1 cellular context compared by ENCODE assay signal in genomic region chr16:75458029-75458428, GRCh38.
TF ChIP-seq lines count a peak whose summit lies in the region.

No MANE protein-coding gene starts in this region.

TF ChIP-seq in HEK293, 187 proteins besides CTCF, POLR2A, EP300 and RAD21 (continued from another document):
- TF ChIP-seq ZBTB26 (tag by site-specific recombination; optimal IDR thresholded peaks at IDR 0.05) = no peak
- peak; percentile 56; the same call in 1 of the 2 replicates for TF ChIP-seq ZBTB44 (tag by site-specific recombination; IDR thresholded peaks at IDR 0.05)
- peak; percentile 65 for TF ChIP-seq ZXDB (tag by site-specific recombination; IDR thresholded peaks at IDR 0.05)
- TF ChIP-seq FEZF1 (tag by site-specific recombination; IDR thresholded peaks at IDR 0.05) = peak; percentile 75; the same call in 1 of the 2 replicates
- 0 out of 2 replicates have a peak, but pooled peaks have one; percentile 26 for TF ChIP-seq WT1 (tag by site-specific recombination; IDR thresholded peaks at IDR 0.05)
- TF ChIP-seq PATZ1 (tag by site-specific recombination; IDR thresholded peaks at IDR 0.05) = no peak
- no peak for TF ChIP-seq ZNF624 (tag by site-specific recombination; IDR thresholded peaks at IDR 0.05)
- TF ChIP-seq REST (tag by site-specific recombination; IDR thresholded peaks at IDR 0.05) = no peak
- 0 out of 2 replicates have a peak, but pooled peaks have one; percentile 21 for TF ChIP-seq PRDM10 (tag by site-specific recombination; IDR thresholded peaks at IDR 0.05)
- no peak for TF ChIP-seq SP7 (tag by site-specific recombination; IDR thresholded peaks at IDR 0.05)
- 0 out of 2 replicates have a peak, but pooled peaks have one; percentile 8 for TF ChIP-seq BCL6B (tag by site-specific recombination; IDR thresholded peaks at IDR 0.05)
- no peak for TF ChIP-seq ZFP37 (tag by site-specific recombination; IDR thresholded peaks at IDR 0.05)
- TF ChIP-seq ZNF596 (tag by site-specific recombination; IDR thresholded peaks at IDR 0.05) = peak; percentile 42; the same call in 1 of the 2 replicates
- peak; percentile 48; the same call in 1 of the 2 replicates for TF ChIP-seq ZNF366 (tag by site-specific recombination; conservative IDR thresholded peaks at IDR 0.05)
- no peak for TF ChIP-seq ZNF354C (tag by site-specific recombination; IDR thresholded peaks at IDR 0.05; ENCODE audit: borderline replicate concordance, low read depth)
- TF ChIP-seq ZNF223 (tag by site-specific recombination; IDR thresholded peaks at IDR 0.05) = no peak
- TF ChIP-seq ZNF843 (tag by site-specific recombination; IDR thresholded peaks at IDR 0.05) = peak; percentile 80
- TF ChIP-seq OSR2 (tag by site-specific recombination; IDR thresholded peaks at IDR 0.05) = peak; percentile 51; the same call in 1 of the 2 replicates
TF ChIP-seq in HEK293: peak in this region for 13.
